Comparison of ENCODE assay signal across 30 cellular contexts in genomic region chr4:99148545-99148944, GRCh38. TPM values are rescaled to one million over a fixed set of nuclear protein-coding genes. Genes with fewer than 3 reads are reported as not detected.
"Had no signal": no experiment of that assay in that cellular context is flagged by ENCODE, and none has a peak within 500 bp of the region (broad histone marks: within the 10 kb centered on the region; RNA-seq: fewer than 3 reads in every experiment).

No MANE protein-coding gene starts in this region.

- DNase-seq: central memory CD4-positive, alpha-beta T cell; effector CD8-positive, alpha-beta T cell; endodermal cell; foreskin keratinocyte; glutamatergic neuron; heart right ventricle; hippocampal formation; kidney glomerular epithelial cell; mesenchymal stem cell; midbrain; natural killer cell; occipital lobe; pancreas; stimulated activated CD4-positive, alpha-beta T cell treated with anti-CD3 and anti-CD28 coated beads, Interleukin-2, amount 100 ng/mL, for 24 hours; stimulated activated CD4-positive, alpha-beta T cell treated with anti-CD3 and anti-CD28 coated beads, Interleukin-4, amount 100 ng/mL, for 24 hours; stimulated activated naive CD4-positive, alpha-beta T cell treated with Interleukin-2 at 50 U/mL for 16 hours; stomach; thyroid gland; upper lobe of left lung had no signal

- H3K4me1 ChIP-seq: foreskin keratinocyte, stomach, thyroid gland had no signal

- H3K27me3 ChIP-seq: esophagus muscularis mucosa, foreskin keratinocyte, heart right ventricle, pancreas, stomach, thyroid gland, upper lobe of left lung had no signal

- ATAC-seq: foreskin keratinocyte; heart right ventricle; left lobe of liver; natural killer cell; sciatic nerve; stimulated activated effector memory CD8-positive, alpha-beta T cell treated with anti-CD3 and anti-CD28 coated beads, Interleukin-12 subunit alpha, Interleukin-12 subunit beta, amount 100 ng/mL, for 72 hours had no signal

- H3K27ac ChIP-seq: epithelial cell of prostate, esophagus muscularis mucosa, foreskin keratinocyte, heart right ventricle, pancreas, stomach, thyroid gland, upper lobe of left lung had no signal

- H3K9me3 ChIP-seq: esophagus muscularis mucosa, pancreas, stomach, thyroid gland, upper lobe of left lung had no signal

- H3K4me3 ChIP-seq: esophagus muscularis mucosa, heart right ventricle, pancreas, stomach, thyroid gland, upper lobe of left lung had no signal

- H3K36me3 ChIP-seq: esophagus muscularis mucosa, heart right ventricle, pancreas, stomach, thyroid gland, upper lobe of left lung had no signal

RNA-seq across cellular contexts. Expression of gene ADH4, which starts 4.4 kb away (rescaled TPM):
- total RNA-seq: cerebellum, endodermal cell, fibroblast of lung, foreskin keratinocyte, heart right ventricle, lung microvascular endothelial cell, natural killer cell, occipital lobe, progenitor cell of endocrine pancreas, temporal lobe had no signal
- polyA plus RNA-seq: foreskin keratinocyte, neural cell had no signal
